In the genomic region with DNA sequence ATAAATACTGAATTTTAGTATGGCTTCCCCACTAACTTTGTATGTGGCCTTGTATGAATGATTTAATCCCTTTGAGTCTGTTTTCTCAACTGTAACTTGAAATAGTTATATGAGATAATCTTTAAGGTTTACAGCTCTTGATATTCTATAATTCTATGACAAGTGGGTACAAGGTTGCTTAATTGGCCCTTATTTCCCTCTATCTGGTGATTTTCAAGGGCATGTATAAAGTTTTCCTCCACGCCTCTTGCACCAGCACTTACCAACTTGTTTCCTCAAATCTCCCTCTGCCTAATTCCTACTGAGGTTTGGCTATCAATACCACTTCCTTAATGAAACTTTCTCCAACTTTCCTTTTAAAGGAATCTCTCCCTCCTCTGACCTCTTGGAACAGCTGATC, we compare ENCODE assay signal across 25 cellular contexts.
A peak's percentile ranks its signal among the peaks of the same experiment; 100 is the strongest.
DNase-seq lines count a peak whose midpoint lies in the region; ATAC-seq, FAIRE-seq and TF ChIP-seq lines count a peak whose summit lies in the region.
"Had no signal": no experiment of that assay in that cellular context is flagged by ENCODE, and none has a peak within 500 bp of the region (broad histone marks: within the 10 kb centered on the region; RNA-seq: fewer than 3 reads in every experiment).

No MANE protein-coding gene starts in this region.

- no peak for TF ChIP-seq CTCF in mucosa of descending colon (IDR thresholded peaks at IDR 0.05)

- H3K27me3 Mint-ChIP-seq in activated naive CD8-positive, alpha-beta T cell treated with anti-CD3 and anti-CD28 coated beads, Interleukin-2, amount 50 U/mL, for 24 hours: no peaks in the 10 kb centered on the region
- H3K27me3 Mint-ChIP-seq in stimulated activated naive B cell treated with anti-CD40 and anti-IgM and Interleukin-4, amounts not matched to agents 10 μg/mL and 1 μg/mL and 100 μg/mL, for 72 hours: no peaks in the 10 kb centered on the region
- H3K27me3 Mint-ChIP-seq: CD4-positive, alpha-beta T cell; CD8-positive, alpha-beta memory T cell had no signal

- H3K27ac Mint-ChIP-seq in activated naive CD8-positive, alpha-beta T cell treated with anti-CD3 and anti-CD28 coated beads, Interleukin-2, amount 50 U/mL, for 24 hours: no peak overlapping the region
- H3K27ac Mint-ChIP-seq in stimulated activated naive B cell treated with anti-CD40 and anti-IgM and Interleukin-4, amounts not matched to agents 10 μg/mL and 1 μg/mL and 100 μg/mL, for 72 hours: no peak overlapping the region
- H3K27ac Mint-ChIP-seq: CD14-positive monocyte; CD4-positive, alpha-beta T cell; CD8-positive, alpha-beta memory T cell had no signal

- no peaks in the 10 kb centered on the region for H3K9me3 ChIP-seq in mucosa of descending colon
- H3K9me3 ChIP-seq: A549; BE2C; BLaER1 treated with 17β-estradiol and CSF1 and Interleukin-3, amounts not matched to agents 10 nM and 100 nM had no signal

- peak; percentile 78 for FAIRE-seq in colon (lab: Jason Lieb, UNC)
- FAIRE-seq: D721Med, G401.6, GM12892 had no signal

- H3K36me3 ChIP-seq in mucosa of descending colon (ENCODE audit: low read depth): no peaks in the 10 kb centered on the region
- H3K36me3 ChIP-seq: BE2C; BLaER1 treated with 17β-estradiol and CSF1 and Interleukin-3, amounts not matched to agents 10 nM and 100 nM had no signal

- no peaks in the 10 kb centered on the region for H3K9me3 Mint-ChIP-seq in activated naive CD8-positive, alpha-beta T cell treated with anti-CD3 and anti-CD28 coated beads, Interleukin-2, amount 50 U/mL, for 24 hours
- H3K9me3 Mint-ChIP-seq in stimulated activated naive B cell treated with anti-CD40 and anti-IgM and Interleukin-4, amounts not matched to agents 10 μg/mL and 1 μg/mL and 100 μg/mL, for 72 hours: no peaks in the 10 kb centered on the region
- H3K9me3 Mint-ChIP-seq: CD4-positive, alpha-beta T cell; CD8-positive, alpha-beta memory T cell had no signal

- H3K4me1 Mint-ChIP-seq in activated naive CD8-positive, alpha-beta T cell treated with anti-CD3 and anti-CD28 coated beads, Interleukin-2, amount 50 U/mL, for 24 hours: no peaks in the 10 kb centered on the region
- peaks cover 2 to 11% of the 10 kb centered on the region in 2 donors for H3K4me1 Mint-ChIP-seq in stimulated activated naive B cell treated with anti-CD40 and anti-IgM and Interleukin-4, amounts not matched to agents 10 μg/mL and 1 μg/mL and 100 μg/mL, for 72 hours
- H3K4me1 Mint-ChIP-seq: CD8-positive, alpha-beta memory T cell had no signal

- in situ Hi-C loops in KBM-7 (cut with MboI; ENCODE audit: low pct_unique_long_range_greater_than_20kb, low sequenced_read_pairs): no loop called here

- intact Hi-C loops in mucosa of descending colon (cut with DNase I, micrococcal nuclease): no loop called here

- no peak overlapping the region for H3K4me3 ChIP-seq in mucosa of descending colon
- H3K4me3 ChIP-seq: A549; BLaER1 treated with 17β-estradiol and CSF1 and Interleukin-3, amounts not matched to agents 10 nM and 100 nM had no signal

- H3K36me3 Mint-ChIP-seq in activated naive CD8-positive, alpha-beta T cell treated with anti-CD3 and anti-CD28 coated beads, Interleukin-2, amount 50 U/mL, for 24 hours (ENCODE audit: low read depth): peaks cover 2% of the 10 kb centered on the region
- peaks cover 5 to 10% of the 10 kb centered on the region in 2 donors for H3K36me3 Mint-ChIP-seq in stimulated activated naive B cell treated with anti-CD40 and anti-IgM and Interleukin-4, amounts not matched to agents 10 μg/mL and 1 μg/mL and 100 μg/mL, for 72 hours

- DNase-seq in KBM-7 (peak; percentile 21), NCI-H524 (lab: John Stamatoyannopoulos, UW) (peak; percentile 5 to 27), mucosa of descending colon (peak in 1 of 3 donors; percentile 21), NCI-H345 treated with DMSO at 0.1 percent for 48 hours (lab: John Stamatoyannopoulos, UW; ENCODE audit: unreplicated experiment) (no peak), NCI-H1436 treated with DMSO at 0.1 percent for 48 hours (lab: John Stamatoyannopoulos, UW) (no peak)
- DNase-seq in activated naive CD8-positive, alpha-beta T cell treated with anti-CD3 and anti-CD28 coated beads, Interleukin-2, amount 50 U/mL, for 24 hours: no peak
- no peak for DNase-seq in stimulated activated naive B cell treated with anti-CD40 and anti-IgM and Interleukin-4, amounts not matched to agents 10 μg/mL and 1 μg/mL and 100 μg/mL, for 72 hours
- DNase-seq: 8988T; ACHN; AML-193; BE2C; CD4-positive, alpha-beta T cell; CD8-positive, alpha-beta memory T cell; DMS 273 treated with DMSO at 0.1 percent for 48 hours; DND-41; GOT3; H7; HCEC 1CT had no signal

- H3K4me1 ChIP-seq in mucosa of descending colon (ENCODE audit: low read depth): no peaks in the 10 kb centered on the region
- H3K4me1 ChIP-seq: A549, BE2C had no signal

- ATAC-seq in mucosa of descending colon: peak; percentile 85
- ATAC-seq in activated naive CD8-positive, alpha-beta T cell treated with anti-CD3 and anti-CD28 coated beads, Interleukin-2, amount 50 U/mL, for 24 hours: no peak
- no peak for ATAC-seq in stimulated activated naive B cell treated with anti-CD40 and anti-IgM and Interleukin-4, amounts not matched to agents 10 μg/mL and 1 μg/mL and 100 μg/mL, for 72 hours (replicated peaks)
- ATAC-seq: A549 had no signal

- H3K4me3 Mint-ChIP-seq in activated naive CD8-positive, alpha-beta T cell treated with anti-CD3 and anti-CD28 coated beads, Interleukin-2, amount 50 U/mL, for 24 hours: no peak overlapping the region
- no peak overlapping the region for H3K4me3 Mint-ChIP-seq in stimulated activated naive B cell treated with anti-CD40 and anti-IgM and Interleukin-4, amounts not matched to agents 10 μg/mL and 1 μg/mL and 100 μg/mL, for 72 hours
- H3K4me3 Mint-ChIP-seq: CD14-positive monocyte; CD4-positive, alpha-beta T cell; CD8-positive, alpha-beta memory T cell had no signal

Comparison
In these comparisons a context has a peak if more than half of its experiments do, and no peak if none do; other contexts are left out.
1. DNase-seq: peak in KBM-7 (single experiment) and NCI-H524 (2 of 2); none in activated naive CD8-positive, alpha-beta T cell treated with anti-CD3 and anti-CD28 coated beads, Interleukin-2, amount 50 U/mL, for 24 hours (single experiment), stimulated activated naive B cell treated with anti-CD40 and anti-IgM and Interleukin-4, amounts not matched to agents 10 μg/mL and 1 μg/mL and 100 μg/mL, for 72 hours (single experiment), NCI-H345 treated with DMSO at 0.1 percent for 48 hours (single experiment) and NCI-H1436 treated with DMSO at 0.1 percent for 48 hours (single experiment).